8 cellular contexts compared by ENCODE assay signal in the genomic region with DNA sequence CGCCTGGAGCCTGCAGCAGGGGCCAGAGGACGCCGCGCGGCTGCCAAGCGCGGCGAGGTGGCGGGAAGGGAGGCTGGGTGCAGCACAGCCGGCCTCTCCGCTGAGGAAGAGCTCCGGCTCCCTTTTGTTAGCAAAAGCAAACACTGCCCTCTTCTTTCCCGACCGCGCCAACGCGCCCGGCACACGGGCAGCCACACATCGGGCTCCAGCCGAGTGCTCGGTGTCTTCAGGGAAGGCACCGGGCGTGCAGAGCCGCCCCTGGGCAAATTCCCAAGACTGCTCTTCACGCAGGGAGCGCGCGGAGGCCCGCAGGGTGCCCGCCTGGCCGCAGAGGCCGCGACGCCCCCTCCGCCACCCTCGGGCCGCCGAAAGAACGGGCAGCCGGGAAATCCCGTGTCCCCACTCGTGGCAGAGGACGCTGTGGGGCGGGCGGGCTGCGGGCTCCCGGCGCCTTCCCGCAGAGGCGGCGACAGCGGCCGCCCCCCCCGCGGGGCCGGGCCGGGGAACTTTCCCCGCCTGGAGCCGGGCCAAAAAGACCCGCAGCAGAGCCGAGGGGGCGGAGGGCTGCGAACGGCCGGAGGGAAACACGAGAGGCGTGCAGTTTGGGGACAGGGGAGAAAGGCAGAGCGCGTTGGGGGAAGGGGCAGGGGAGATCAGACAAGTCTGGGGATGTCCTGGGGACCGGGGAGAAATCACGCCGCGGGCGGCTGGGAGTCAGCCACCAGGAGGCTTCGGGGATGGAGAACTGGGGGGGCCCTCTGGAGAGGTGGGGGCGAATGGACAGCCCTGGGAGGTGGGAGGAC. TPM values are rescaled to one million over a fixed set of nuclear protein-coding genes. Genes with fewer than 3 reads are reported as not detected.
A peak's percentile ranks its signal among the peaks of the same experiment; 100 is the strongest.
DNase-seq lines count a peak whose midpoint lies in the region; ATAC-seq and TF ChIP-seq lines count a peak whose summit lies in the region.

No MANE protein-coding gene starts in this region.

- DNase-seq in AG04450 (ENCODE audit: low read depth, low spot score) = no peak
- peak; percentile 75 for DNase-seq in NCI-H226
- DNase-seq in activated T-cell treated with anti-CD3 and anti-CD28 coated beads, Interleukin-2, amount 50 U/mL, for 24 hours = peak; percentile 42
- DNase-seq in foreskin fibroblast = peak; percentile 14 to 58
- peak in 4 of 10 donors; percentile 5 to 15 (median 6) for DNase-seq in naive thymus-derived CD8-positive, alpha-beta T cell

- H3K27ac ChIP-seq in AG04450 (ENCODE audit: low read depth, low read length) (no peak overlapping the region), urinary bladder (ENCODE audit: low read depth) (no peak overlapping the region)

- peak overlapping the region; percentile 66 for H3K4me3 Mint-ChIP-seq in activated T-cell treated with anti-CD3 and anti-CD28 coated beads, Interleukin-2, amount 50 U/mL, for 24 hours
- peak overlapping the region in 9 of 10 donors; percentile 60 to 80 (median 71) for H3K4me3 Mint-ChIP-seq in naive thymus-derived CD8-positive, alpha-beta T cell

- no peaks in the 10 kb centered on the region for H3K36me3 Mint-ChIP-seq in activated T-cell treated with anti-CD3 and anti-CD28 coated beads, Interleukin-2, amount 50 U/mL, for 24 hours (ENCODE audit: low read depth)
- H3K36me3 Mint-ChIP-seq in naive thymus-derived CD8-positive, alpha-beta T cell = peaks cover 0 to 14% (median 2%) of the 10 kb centered on the region in 3 donors

- WGBS in urinary bladder = under 1% methylated on average over 77 of the region's 77 CpGs

- no peaks in the 10 kb centered on the region; the same call in 1 of the 2 replicates for H3K9me3 ChIP-seq in AG04450 (ENCODE audit: control insufficient read depth, insufficient read depth, low read length)

- CTCF ChIA-PET in AG04450 (lab: Charles Lee) = interaction anchor here (0.7 to 3.1 kb wide), 11 partner anchors 10 to 315 kb away, joined by 3 to 28 read pairs (median 3); no protein-coding TSS in a partner anchor

- ATAC-seq in GM19324 (IDR thresholded peaks at IDR 0.05; ENCODE audit: low FRiP score, unreplicated experiment) (peak; percentile 36), GM21529 (IDR thresholded peaks at IDR 0.05; ENCODE audit: unreplicated experiment) (no peak)
- peak in 1 of 2 donors; percentile 23 for ATAC-seq in naive thymus-derived CD8-positive, alpha-beta T cell

- no peaks in the 10 kb centered on the region for H3K36me3 ChIP-seq in urinary bladder (ENCODE audit: insufficient read depth)

- peak overlapping the region; percentile 91 for H3K4me3 ChIP-seq in AG04450 (ENCODE audit: low read depth, low read length)
- peak overlapping the region; percentile 71 to 80 for H3K4me3 ChIP-seq in foreskin fibroblast (ENCODE audit: low read depth in 1 of 2, low read length in 2 of 2)
- peak overlapping the region; percentile 57 for H3K4me3 ChIP-seq in urinary bladder (ENCODE audit: low read depth, low read length)

- TF ChIP-seq CTCF in AG04450 (IDR thresholded peaks at IDR 0.05; ENCODE audit: low read depth, low read length) = peak; percentile 62
- peak; percentile 42 for TF ChIP-seq CTCF in foreskin fibroblast (IDR thresholded peaks at IDR 0.05; ENCODE audit: low read depth, low read length)

- POLR2A ChIA-PET in AG04450 (lab: Yijun Ruan, JAX) = interaction anchor here (0.8 to 1.0 kb wide), 3 partner anchors 168 to 402 kb away, joined by 3 to 7 read pairs (median 3); no protein-coding TSS in a partner anchor
- POLR2A ChIA-PET in naive thymus-derived CD8-positive, alpha-beta T cell (lab: Charles Lee) = no interaction called here

- H3K9me3 Mint-ChIP-seq in activated T-cell treated with anti-CD3 and anti-CD28 coated beads, Interleukin-2, amount 50 U/mL, for 24 hours = no peaks in the 10 kb centered on the region
- H3K9me3 Mint-ChIP-seq in naive thymus-derived CD8-positive, alpha-beta T cell = peaks cover 0 to 17% (median 2%) of the 10 kb centered on the region in 9 donors

- peaks cover 52% of the 10 kb centered on the region for H3K27me3 Mint-ChIP-seq in activated T-cell treated with anti-CD3 and anti-CD28 coated beads, Interleukin-2, amount 50 U/mL, for 24 hours
- peaks cover 14 to 45% (median 28%) of the 10 kb centered on the region in 5 donors for H3K27me3 Mint-ChIP-seq in naive thymus-derived CD8-positive, alpha-beta T cell

- no peaks in the 10 kb centered on the region for H3K4me1 ChIP-seq in urinary bladder (ENCODE audit: insufficient read depth)

- H3K27ac Mint-ChIP-seq in activated T-cell treated with anti-CD3 and anti-CD28 coated beads, Interleukin-2, amount 50 U/mL, for 24 hours = no peak overlapping the region
- H3K27ac Mint-ChIP-seq in naive thymus-derived CD8-positive, alpha-beta T cell = no peak overlapping the region

- peaks cover 13% of the 10 kb centered on the region for H3K4me1 Mint-ChIP-seq in activated T-cell treated with anti-CD3 and anti-CD28 coated beads, Interleukin-2, amount 50 U/mL, for 24 hours (ENCODE audit: low read depth)
- H3K4me1 Mint-ChIP-seq in naive thymus-derived CD8-positive, alpha-beta T cell = peaks cover 4 to 16% (median 12%) of the 10 kb centered on the region in 4 donors

- H3K27me3 ChIP-seq in AG04450 (ENCODE audit: control insufficient read depth, insufficient read depth, low read length) = peaks cover 13% of the 10 kb centered on the region

RNA-seq across cellular contexts. Expression of gene CADM1, which starts 0.9 kb away (rescaled TPM):
- polyA plus RNA-seq in AG04450 (2011; rRNA removed) = 70.7 and 77.8 TPM in 2 replicates
- polyA minus RNA-seq in AG04450 (2011; rRNA and poly(A)+ RNA removed) = 87.0 and 92.4 TPM in 2 replicates
- total RNA-seq in naive thymus-derived CD8-positive, alpha-beta T cell = not detected
- polyA plus RNA-seq in naive thymus-derived CD8-positive, alpha-beta T cell = 1 to 10 TPM in 1 of 3 donors, not detected in 2; 3.5 TPM
- total RNA-seq in urinary bladder = 76.0 TPM
- 14.9 TPM for polyA plus RNA-seq in urinary bladder
